In genomic region chr22:38266120-38266519, GRCh38 we compare ENCODE assay signal across 1 cellular context.
TF ChIP-seq lines count a peak whose summit lies in the region.

No MANE protein-coding gene starts in this region.

TF ChIP-seq in H1, 55 proteins besides CTCF, POLR2A, EP300 and RAD21:
- TF ChIP-seq NRF1 (IDR thresholded peaks at IDR 0.05; ENCODE audit: low read depth, low read length) (no peak), USF2 (IDR thresholded peaks at IDR 0.05; ENCODE audit: low read length) (peak; percentile 41; the same call in 1 of the 2 replicates)
